Comparison of ENCODE assay signal across 8 cellular contexts in the genomic region with DNA sequence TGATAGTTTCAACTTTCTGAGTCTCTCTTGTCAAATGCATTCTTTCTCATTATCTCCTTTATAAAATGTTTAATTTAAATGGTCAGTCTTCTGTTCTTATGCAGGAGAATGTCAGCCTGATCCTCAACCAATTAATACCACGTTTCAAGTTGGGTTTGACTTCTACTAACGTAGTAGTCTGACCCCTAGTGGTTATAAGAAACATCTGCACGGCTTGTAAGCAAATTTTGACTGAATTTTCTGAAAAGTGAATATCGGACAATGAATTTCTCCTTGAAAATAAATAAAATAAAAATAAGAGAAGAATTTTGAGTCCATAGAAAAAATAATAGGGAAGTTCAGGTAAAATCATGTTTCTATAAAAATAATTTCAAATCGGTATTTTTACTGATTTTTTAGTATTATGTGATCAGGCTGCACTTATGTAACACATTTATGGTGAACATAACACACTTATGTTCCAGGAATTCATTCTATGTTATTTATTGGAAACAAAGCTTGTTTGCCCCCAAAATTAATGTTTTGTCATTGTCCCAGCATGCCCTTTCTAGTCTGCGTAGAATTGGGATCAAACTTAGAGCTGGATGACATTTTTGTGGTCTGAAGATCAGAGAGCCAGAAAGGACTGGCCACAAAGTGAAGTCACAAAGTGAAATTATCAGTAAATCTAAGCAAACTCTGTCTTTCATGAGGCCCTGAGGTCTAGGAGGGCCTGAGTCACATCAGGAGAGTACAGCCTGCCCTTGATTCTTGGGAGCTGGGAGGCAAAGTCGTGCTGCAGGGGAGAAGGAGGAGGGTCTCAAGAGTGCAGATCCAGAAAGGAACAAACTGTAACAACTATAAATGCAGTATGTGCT.
DNase-seq lines count a peak whose midpoint lies in the region; ATAC-seq and TF ChIP-seq lines count a peak whose summit lies in the region.

No MANE protein-coding gene starts in this region.

- no peak for ATAC-seq in lower lobe of right lung
- no peak for ATAC-seq in activated naive CD8-positive, alpha-beta T cell treated with anti-CD3 and anti-CD28 coated beads, Interleukin-2, amount 50 U/mL, for 24 hours
- no peak for ATAC-seq in HG02588 (IDR thresholded peaks at IDR 0.05; ENCODE audit: unreplicated experiment)

- peaks cover 13% of the 10 kb centered on the region for H3K27me3 Mint-ChIP-seq in activated naive CD8-positive, alpha-beta T cell treated with anti-CD3 and anti-CD28 coated beads, Interleukin-2, amount 50 U/mL, for 24 hours

- H3F3A ChIP-seq in DOHH2 (ENCODE audit: control insufficient read depth, insufficient read depth): no peaks in the 10 kb centered on the region

- H3K36me3 Mint-ChIP-seq in activated naive CD8-positive, alpha-beta T cell treated with anti-CD3 and anti-CD28 coated beads, Interleukin-2, amount 50 U/mL, for 24 hours (ENCODE audit: low read depth): no peaks in the 10 kb centered on the region

- H3K27me3 ChIP-seq in DOHH2 (ENCODE audit: control insufficient read depth, low read length) (no peaks in the 10 kb centered on the region), lower lobe of right lung (ENCODE audit: low read depth) (no peaks in the 10 kb centered on the region)

- H3K27ac Mint-ChIP-seq in activated naive CD8-positive, alpha-beta T cell treated with anti-CD3 and anti-CD28 coated beads, Interleukin-2, amount 50 U/mL, for 24 hours: no peak overlapping the region

- intact Hi-C loops in lower lobe of right lung (cut with DNase I): no loop called here

- no peak overlapping the region for H3K4me3 Mint-ChIP-seq in activated naive CD8-positive, alpha-beta T cell treated with anti-CD3 and anti-CD28 coated beads, Interleukin-2, amount 50 U/mL, for 24 hours

- H3K4me2 ChIP-seq in DOHH2 (ENCODE audit: low read length): no peak overlapping the region

- peak; percentile 59 for TF ChIP-seq CTCF in DOHH2 (IDR thresholded peaks at IDR 0.05; ENCODE audit: low read depth, low read length, poor library complexity, severe bottlenecking)
- TF ChIP-seq CTCF in lower lobe of right lung (IDR thresholded peaks at IDR 0.05): peak; percentile 84

- no peaks in the 10 kb centered on the region for H3K79me2 ChIP-seq in DOHH2 (ENCODE audit: control insufficient read depth, low read length)

- no peaks in the 10 kb centered on the region for H3K36me3 ChIP-seq in DOHH2 (ENCODE audit: control insufficient read depth, low read length)
- no peaks in the 10 kb centered on the region for H3K36me3 ChIP-seq in lower lobe of right lung

- H3K9me3 ChIP-seq in DOHH2 (ENCODE audit: control insufficient read depth, insufficient read depth, low read length) (no peaks in the 10 kb centered on the region), lower lobe of right lung (no peaks in the 10 kb centered on the region)

- H3K27ac ChIP-seq in DOHH2 (ENCODE audit: low read depth, low read length): no peak overlapping the region
- H3K27ac ChIP-seq in lower lobe of right lung: no peak overlapping the region

- no peaks in the 10 kb centered on the region for H4K20me1 ChIP-seq in DOHH2 (ENCODE audit: control insufficient read depth, insufficient read depth, low read depth, low read length)

- DNase-seq in HK-2 (ENCODE audit: unreplicated experiment): peak; percentile 11
- peak; percentile 60 for DNase-seq in NCI-H82 (lab: John Stamatoyannopoulos, UW)
- DNase-seq in cerebellar cortex (ENCODE audit: low spot score): peak; percentile 27
- no peak for DNase-seq in lower lobe of right lung
- no peak for DNase-seq in stimulated activated naive CD4-positive, alpha-beta T cell treated with Interleukin-2 at 50 U/mL for 16 hours (lab: John Stamatoyannopoulos, UW)
- DNase-seq in activated naive CD8-positive, alpha-beta T cell treated with anti-CD3 and anti-CD28 coated beads, Interleukin-2, amount 50 U/mL, for 24 hours: no peak

- H3K4me3 ChIP-seq in DOHH2 (ENCODE audit: low read length) (no peak overlapping the region), lower lobe of right lung (no peak overlapping the region)

- no peaks in the 10 kb centered on the region for H3K9me3 Mint-ChIP-seq in activated naive CD8-positive, alpha-beta T cell treated with anti-CD3 and anti-CD28 coated beads, Interleukin-2, amount 50 U/mL, for 24 hours

- H3K9me2 ChIP-seq in DOHH2 (replicated peaks; ENCODE audit: control insufficient read depth, low read length): no peaks in the 10 kb centered on the region

- H3K4me1 ChIP-seq in DOHH2 (ENCODE audit: control insufficient read depth, low read length): no peaks in the 10 kb centered on the region
- H3K4me1 ChIP-seq in lower lobe of right lung: no peaks in the 10 kb centered on the region

- H3K4me1 Mint-ChIP-seq in activated naive CD8-positive, alpha-beta T cell treated with anti-CD3 and anti-CD28 coated beads, Interleukin-2, amount 50 U/mL, for 24 hours: no peaks in the 10 kb centered on the region

Comparison
In these comparisons a context has a peak if more than half of its experiments do, and no peak if none do; other contexts are left out.
1. DNase-seq: peak in HK-2 (single experiment), NCI-H82 (single experiment) and cerebellar cortex (single experiment); none in lower lobe of right lung (single experiment), stimulated activated naive CD4-positive, alpha-beta T cell treated with Interleukin-2 at 50 U/mL for 16 hours (single experiment) and activated naive CD8-positive, alpha-beta T cell treated with anti-CD3 and anti-CD28 coated beads, Interleukin-2, amount 50 U/mL, for 24 hours (single experiment).